Comparison of ENCODE assay signal across 1 cellular context in the genomic region with DNA sequence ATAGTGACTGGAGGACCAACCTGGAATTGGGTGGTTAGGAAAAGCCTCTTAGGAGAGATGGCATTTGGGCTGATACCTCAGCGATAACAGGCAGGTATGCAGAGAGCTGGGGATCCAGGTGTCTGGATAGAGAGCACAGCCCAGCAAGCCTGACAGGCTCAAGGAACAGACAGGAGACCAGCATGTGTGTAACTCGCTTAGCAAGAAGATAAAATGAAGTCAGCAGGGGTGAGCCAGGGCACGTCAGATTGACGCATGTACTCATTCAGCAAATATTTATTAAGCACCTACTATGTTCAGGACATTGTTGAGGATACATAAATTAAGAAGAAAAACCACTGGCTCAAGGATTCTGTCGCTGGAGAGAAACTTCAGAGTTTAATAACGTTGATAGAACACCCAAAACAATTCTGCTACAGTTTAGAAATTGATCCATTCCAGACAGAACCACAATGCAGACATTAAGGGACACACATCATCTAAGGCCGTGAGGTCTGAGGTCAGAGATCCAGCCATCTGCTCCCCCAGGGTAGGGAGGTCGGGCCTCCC.
A peak's percentile ranks its signal among the peaks of the same experiment; 100 is the strongest.
TF ChIP-seq lines count a peak whose summit lies in the region.

No MANE protein-coding gene starts in this region.

TF ChIP-seq in HepG2, 621 proteins besides CTCF, POLR2A, EP300 and RAD21 (continued from another document and continues in another):
- TF ChIP-seq, protein P1, sequence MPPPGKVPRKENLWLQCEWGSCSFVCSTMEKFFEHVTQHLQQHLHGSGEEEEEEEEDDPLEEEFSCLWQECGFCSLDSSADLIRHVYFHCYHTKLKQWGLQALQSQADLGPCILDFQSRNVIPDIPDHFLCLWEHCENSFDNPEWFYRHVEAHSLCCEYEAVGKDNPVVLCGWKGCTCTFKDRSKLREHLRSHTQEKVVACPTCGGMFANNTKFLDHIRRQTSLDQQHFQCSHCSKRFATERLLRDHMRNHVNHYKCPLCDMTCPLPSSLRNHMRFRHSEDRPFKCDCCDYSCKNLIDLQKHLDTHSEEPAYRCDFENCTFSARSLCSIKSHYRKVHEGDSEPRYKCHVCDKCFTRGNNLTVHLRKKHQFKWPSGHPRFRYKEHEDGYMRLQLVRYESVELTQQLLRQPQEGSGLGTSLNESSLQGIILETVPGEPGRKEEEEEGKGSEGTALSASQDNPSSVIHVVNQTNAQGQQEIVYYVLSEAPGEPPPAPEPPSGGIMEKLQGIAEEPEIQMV (CRISPR knock-in tag; IDR thresholded peaks at IDR 0.05; ENCODE audit: low read depth): no peak
- TF ChIP-seq HNF4A (CRISPR knock-in tag; IDR thresholded peaks at IDR 0.05) (no peak), ZNF225 (CRISPR knock-in tag; IDR thresholded peaks at IDR 0.05) (no peak), ZNF546 (CRISPR knock-in tag; conservative IDR thresholded peaks at IDR 0.05) (no peak), HNRNPK (IDR thresholded peaks at IDR 0.05; ENCODE audit: low read depth, low read length, poor library complexity, severe bottlenecking) (no peak), FOXA3 (CRISPR knock-in tag; IDR thresholded peaks at IDR 0.05) (peak; percentile 18; the same call in 1 of the 2 replicates), KDM4B (CRISPR knock-in tag; IDR thresholded peaks at IDR 0.05) (no peak), ZNF773 (CRISPR knock-in tag; IDR thresholded peaks at IDR 0.05; ENCODE audit: borderline replicate concordance) (no peak), MED13 (CRISPR knock-in tag; IDR thresholded peaks at IDR 0.05) (no peak), SCMH1 (CRISPR knock-in tag; IDR thresholded peaks at IDR 0.05; ENCODE audit: borderline replicate concordance) (no peak), KMT2A (CRISPR knock-in tag; IDR thresholded peaks at IDR 0.05) (peak; percentile 17; the same call in 1 of the 2 replicates), ZKSCAN1 (IDR thresholded peaks at IDR 0.05; ENCODE audit: low read length) (peak; percentile 95), RARA (CRISPR knock-in tag; IDR thresholded peaks at IDR 0.05) (0 out of 2 replicates have a peak, but pooled peaks have one; percentile 4), ZBTB3 (CRISPR knock-in tag; IDR thresholded peaks at IDR 0.05; ENCODE audit: borderline replicate concordance, low read depth) (no peak), SMAD9 (CRISPR knock-in tag; IDR thresholded peaks at IDR 0.05) (no peak), RBM39 (IDR thresholded peaks at IDR 0.05; ENCODE audit: low read depth, low read length, poor library complexity, severe bottlenecking) (no peak), CEBPB (IDR thresholded peaks at IDR 0.05; ENCODE audit: borderline replicate concordance, low read depth, low read length) (no peak), ZNF891 (CRISPR knock-in tag; IDR thresholded peaks at IDR 0.05) (peak; percentile 56), PAF1 (CRISPR knock-in tag; IDR thresholded peaks at IDR 0.05) (no peak), ZNF33A (CRISPR knock-in tag; IDR thresholded peaks at IDR 0.05; ENCODE audit: borderline replicate concordance) (0 out of 2 replicates have a peak, but pooled peaks have one; percentile 79), CREM (IDR thresholded peaks at IDR 0.05) (0 out of 2 replicates have a peak, but pooled peaks have one; percentile 28), CREM (CRISPR knock-in tag; IDR thresholded peaks at IDR 0.05) (no peak), NRL (CRISPR knock-in tag; IDR thresholded peaks at IDR 0.05; ENCODE audit: borderline replicate concordance) (no peak), ZNF232 (CRISPR knock-in tag; IDR thresholded peaks at IDR 0.05; ENCODE audit: borderline replicate concordance) (no peak), ZNF432 (CRISPR knock-in tag; IDR thresholded peaks at IDR 0.05; ENCODE audit: borderline replicate concordance) (no peak), JUND (CRISPR knock-in tag; IDR thresholded peaks at IDR 0.05) (no peak), MXD4 (CRISPR knock-in tag; IDR thresholded peaks at IDR 0.05) (peak; percentile 20; the same call in 1 of the 2 replicates), CBFB (CRISPR knock-in tag; IDR thresholded peaks at IDR 0.05) (0 out of 2 replicates have a peak, but pooled peaks have one; percentile 6), SMC3 (IDR thresholded peaks at IDR 0.05; ENCODE audit: low read length) (no peak), ZNF33B (CRISPR knock-in tag; IDR thresholded peaks at IDR 0.05) (no peak), FOXC1 (CRISPR knock-in tag; IDR thresholded peaks at IDR 0.05; ENCODE audit: borderline replicate concordance) (no peak)
- TF ChIP-seq, protein P2, sequence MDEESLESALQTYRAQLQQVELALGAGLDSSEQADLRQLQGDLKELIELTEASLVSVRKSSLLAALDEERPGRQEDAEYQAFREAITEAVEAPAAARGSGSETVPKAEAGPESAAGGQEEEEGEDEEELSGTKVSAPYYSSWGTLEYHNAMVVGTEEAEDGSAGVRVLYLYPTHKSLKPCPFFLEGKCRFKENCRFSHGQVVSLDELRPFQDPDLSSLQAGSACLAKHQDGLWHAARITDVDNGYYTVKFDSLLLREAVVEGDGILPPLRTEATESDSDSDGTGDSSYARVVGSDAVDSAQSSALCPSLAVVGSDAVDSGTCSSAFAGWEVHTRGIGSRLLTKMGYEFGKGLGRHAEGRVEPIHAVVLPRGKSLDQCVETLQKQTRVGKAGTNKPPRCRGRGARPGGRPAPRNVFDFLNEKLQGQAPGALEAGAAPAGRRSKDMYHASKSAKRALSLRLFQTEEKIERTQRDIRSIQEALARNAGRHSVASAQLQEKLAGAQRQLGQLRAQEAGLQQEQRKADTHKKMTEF (CRISPR knock-in tag; IDR thresholded peaks at IDR 0.05): 0 out of 2 replicates have a peak, but pooled peaks have one; percentile 6
- TF ChIP-seq, protein P3, sequence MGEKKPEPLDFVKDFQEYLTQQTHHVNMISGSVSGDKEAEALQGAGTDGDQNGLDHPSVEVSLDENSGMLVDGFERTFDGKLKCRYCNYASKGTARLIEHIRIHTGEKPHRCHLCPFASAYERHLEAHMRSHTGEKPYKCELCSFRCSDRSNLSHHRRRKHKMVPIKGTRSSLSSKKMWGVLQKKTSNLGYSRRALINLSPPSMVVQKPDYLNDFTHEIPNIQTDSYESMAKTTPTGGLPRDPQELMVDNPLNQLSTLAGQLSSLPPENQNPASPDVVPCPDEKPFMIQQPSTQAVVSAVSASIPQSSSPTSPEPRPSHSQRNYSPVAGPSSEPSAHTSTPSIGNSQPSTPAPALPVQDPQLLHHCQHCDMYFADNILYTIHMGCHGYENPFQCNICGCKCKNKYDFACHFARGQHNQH (CRISPR knock-in tag; IDR thresholded peaks at IDR 0.05): peak; percentile 3; the same call in 1 of the 2 replicates
- TF ChIP-seq, protein P4, sequence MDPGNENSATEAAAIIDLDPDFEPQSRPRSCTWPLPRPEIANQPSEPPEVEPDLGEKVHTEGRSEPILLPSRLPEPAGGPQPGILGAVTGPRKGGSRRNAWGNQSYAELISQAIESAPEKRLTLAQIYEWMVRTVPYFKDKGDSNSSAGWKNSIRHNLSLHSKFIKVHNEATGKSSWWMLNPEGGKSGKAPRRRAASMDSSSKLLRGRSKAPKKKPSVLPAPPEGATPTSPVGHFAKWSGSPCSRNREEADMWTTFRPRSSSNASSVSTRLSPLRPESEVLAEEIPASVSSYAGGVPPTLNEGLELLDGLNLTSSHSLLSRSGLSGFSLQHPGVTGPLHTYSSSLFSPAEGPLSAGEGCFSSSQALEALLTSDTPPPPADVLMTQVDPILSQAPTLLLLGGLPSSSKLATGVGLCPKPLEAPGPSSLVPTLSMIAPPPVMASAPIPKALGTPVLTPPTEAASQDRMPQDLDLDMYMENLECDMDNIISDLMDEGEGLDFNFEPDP (CRISPR knock-in tag; conservative IDR thresholded peaks at IDR 0.05): 0 out of 2 replicates have a peak, but pooled peaks have one; percentile 61
- TF ChIP-seq, protein P5, sequence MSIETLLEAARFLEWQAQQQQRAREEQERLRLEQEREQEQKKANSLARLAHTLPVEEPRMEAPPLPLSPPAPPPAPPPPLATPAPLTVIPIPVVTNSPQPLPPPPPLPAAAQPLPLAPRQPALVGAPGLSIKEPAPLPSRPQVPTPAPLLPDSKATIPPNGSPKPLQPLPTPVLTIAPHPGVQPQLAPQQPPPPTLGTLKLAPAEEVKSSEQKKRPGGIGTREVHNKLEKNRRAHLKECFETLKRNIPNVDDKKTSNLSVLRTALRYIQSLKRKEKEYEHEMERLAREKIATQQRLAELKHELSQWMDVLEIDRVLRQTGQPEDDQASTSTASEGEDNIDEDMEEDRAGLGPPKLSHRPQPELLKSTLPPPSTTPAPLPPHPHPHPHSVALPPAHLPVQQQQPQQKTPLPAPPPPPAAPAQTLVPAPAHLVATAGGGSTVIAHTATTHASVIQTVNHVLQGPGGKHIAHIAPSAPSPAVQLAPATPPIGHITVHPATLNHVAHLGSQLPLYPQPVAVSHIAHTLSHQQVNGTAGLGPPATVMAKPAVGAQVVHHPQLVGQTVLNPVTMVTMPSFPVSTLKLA (IDR thresholded peaks at IDR 0.05): no peak
- TF ChIP-seq, protein P6, sequence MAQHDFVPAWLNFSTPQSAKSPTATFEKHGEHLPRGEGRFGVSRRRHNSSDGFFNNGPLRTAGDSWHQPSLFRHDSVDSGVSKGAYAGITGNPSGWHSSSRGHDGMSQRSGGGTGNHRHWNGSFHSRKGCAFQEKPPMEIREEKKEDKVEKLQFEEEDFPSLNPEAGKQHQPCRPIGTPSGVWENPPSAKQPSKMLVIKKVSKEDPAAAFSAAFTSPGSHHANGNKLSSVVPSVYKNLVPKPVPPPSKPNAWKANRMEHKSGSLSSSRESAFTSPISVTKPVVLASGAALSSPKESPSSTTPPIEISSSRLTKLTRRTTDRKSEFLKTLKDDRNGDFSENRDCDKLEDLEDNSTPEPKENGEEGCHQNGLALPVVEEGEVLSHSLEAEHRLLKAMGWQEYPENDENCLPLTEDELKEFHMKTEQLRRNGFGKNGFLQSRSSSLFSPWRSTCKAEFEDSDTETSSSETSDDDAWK (CRISPR knock-in tag; IDR thresholded peaks at IDR 0.05): no peak
- TF ChIP-seq, protein P7, sequence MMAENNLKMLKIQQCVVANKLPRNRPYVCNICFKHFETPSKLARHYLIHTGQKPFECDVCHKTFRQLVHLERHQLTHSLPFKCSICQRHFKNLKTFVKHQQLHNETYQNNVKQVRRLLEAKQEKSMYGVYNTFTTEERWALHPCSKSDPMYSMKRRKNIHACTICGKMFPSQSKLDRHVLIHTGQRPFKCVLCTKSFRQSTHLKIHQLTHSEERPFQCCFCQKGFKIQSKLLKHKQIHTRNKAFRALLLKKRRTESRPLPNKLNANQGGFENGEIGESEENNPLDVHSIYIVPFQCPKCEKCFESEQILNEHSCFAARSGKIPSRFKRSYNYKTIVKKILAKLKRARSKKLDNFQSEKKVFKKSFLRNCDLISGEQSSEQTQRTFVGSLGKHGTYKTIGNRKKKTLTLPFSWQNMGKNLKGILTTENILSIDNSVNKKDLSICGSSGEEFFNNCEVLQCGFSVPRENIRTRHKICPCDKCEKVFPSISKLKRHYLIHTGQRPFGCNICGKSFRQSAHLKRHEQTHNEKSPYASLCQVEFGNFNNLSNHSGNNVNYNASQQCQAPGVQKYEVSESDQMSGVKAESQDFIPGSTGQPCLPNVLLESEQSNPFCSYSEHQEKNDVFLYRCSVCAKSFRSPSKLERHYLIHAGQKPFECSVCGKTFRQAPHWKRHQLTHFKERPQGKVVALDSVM (CRISPR knock-in tag; IDR thresholded peaks at IDR 0.05): no peak
- TF ChIP-seq, protein P8, sequence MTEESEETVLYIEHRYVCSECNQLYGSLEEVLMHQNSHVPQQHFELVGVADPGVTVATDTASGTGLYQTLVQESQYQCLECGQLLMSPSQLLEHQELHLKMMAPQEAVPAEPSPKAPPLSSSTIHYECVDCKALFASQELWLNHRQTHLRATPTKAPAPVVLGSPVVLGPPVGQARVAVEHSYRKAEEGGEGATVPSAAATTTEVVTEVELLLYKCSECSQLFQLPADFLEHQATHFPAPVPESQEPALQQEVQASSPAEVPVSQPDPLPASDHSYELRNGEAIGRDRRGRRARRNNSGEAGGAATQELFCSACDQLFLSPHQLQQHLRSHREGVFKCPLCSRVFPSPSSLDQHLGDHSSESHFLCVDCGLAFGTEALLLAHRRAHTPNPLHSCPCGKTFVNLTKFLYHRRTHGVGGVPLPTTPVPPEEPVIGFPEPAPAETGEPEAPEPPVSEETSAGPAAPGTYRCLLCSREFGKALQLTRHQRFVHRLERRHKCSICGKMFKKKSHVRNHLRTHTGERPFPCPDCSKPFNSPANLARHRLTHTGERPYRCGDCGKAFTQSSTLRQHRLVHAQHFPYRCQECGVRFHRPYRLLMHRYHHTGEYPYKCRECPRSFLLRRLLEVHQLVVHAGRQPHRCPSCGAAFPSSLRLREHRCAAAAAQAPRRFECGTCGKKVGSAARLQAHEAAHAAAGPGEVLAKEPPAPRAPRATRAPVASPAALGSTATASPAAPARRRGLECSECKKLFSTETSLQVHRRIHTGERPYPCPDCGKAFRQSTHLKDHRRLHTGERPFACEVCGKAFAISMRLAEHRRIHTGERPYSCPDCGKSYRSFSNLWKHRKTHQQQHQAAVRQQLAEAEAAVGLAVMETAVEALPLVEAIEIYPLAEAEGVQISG (CRISPR knock-in tag; IDR thresholded peaks at IDR 0.05): no peak
- TF ChIP-seq, protein P9, sequence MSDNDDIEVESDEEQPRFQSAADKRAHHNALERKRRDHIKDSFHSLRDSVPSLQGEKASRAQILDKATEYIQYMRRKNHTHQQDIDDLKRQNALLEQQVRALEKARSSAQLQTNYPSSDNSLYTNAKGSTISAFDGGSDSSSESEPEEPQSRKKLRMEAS (IDR thresholded peaks at IDR 0.05): no peak; the same call in 1 of the 2 replicates
- TF ChIP-seq, protein P10, sequence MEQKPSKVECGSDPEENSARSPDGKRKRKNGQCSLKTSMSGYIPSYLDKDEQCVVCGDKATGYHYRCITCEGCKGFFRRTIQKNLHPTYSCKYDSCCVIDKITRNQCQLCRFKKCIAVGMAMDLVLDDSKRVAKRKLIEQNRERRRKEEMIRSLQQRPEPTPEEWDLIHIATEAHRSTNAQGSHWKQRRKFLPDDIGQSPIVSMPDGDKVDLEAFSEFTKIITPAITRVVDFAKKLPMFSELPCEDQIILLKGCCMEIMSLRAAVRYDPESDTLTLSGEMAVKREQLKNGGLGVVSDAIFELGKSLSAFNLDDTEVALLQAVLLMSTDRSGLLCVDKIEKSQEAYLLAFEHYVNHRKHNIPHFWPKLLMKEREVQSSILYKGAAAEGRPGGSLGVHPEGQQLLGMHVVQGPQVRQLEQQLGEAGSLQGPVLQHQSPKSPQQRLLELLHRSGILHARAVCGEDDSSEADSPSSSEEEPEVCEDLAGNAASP (CRISPR knock-in tag; IDR thresholded peaks at IDR 0.05; ENCODE audit: borderline replicate concordance): no peak
